9 cellular contexts compared by ENCODE assay signal in the genomic region with DNA sequence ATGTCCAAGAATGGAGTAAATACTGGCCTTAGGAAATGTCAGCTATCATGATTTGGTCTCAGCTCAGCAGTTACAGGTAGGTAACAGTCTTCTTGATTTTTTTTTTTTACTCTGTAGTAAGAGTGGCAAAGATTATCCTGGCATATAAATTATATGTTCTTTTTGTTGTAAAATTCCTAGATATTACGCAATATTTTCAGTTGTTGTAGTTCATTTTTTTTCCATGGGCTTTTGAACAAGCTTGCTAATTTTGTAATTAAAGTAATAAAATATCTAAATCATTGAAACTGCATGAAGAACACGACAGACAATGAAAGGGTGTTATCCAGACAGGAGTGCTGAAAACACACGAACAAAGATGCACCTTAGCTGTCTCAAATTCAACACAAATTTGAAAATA.
"Had no signal": no experiment of that assay in that cellular context is flagged by ENCODE, and none has a peak within 500 bp of the region (broad histone marks: within the 10 kb centered on the region; RNA-seq: fewer than 3 reads in every experiment).

No MANE protein-coding gene starts in this region.

- H3K9ac ChIP-seq: KMS-11 had no signal

- H3K27ac ChIP-seq: KMS-11 had no signal

- H3K9me3 ChIP-seq: HAP-1 had no signal

- H3K4me3 ChIP-seq: GM23338, HAP-1 had no signal

- H3K4me2 ChIP-seq: GM23338, KMS-11 had no signal

- DNase-seq: H7, HFFc6, Karpas-422, KBM-7 had no signal

- FAIRE-seq: HTR-8/SVneo had no signal

- H2AFZ ChIP-seq: GM23338 had no signal

- ATAC-seq: GM23338, HCT116 had no signal

- H3K36me3 ChIP-seq: HAP-1 had no signal

- H3K4me1 ChIP-seq: HAP-1 had no signal
